8 cellular contexts compared by ENCODE assay signal in genomic region chr16:71564377-71564967, GRCh38. TPM values are rescaled to one million over a fixed set of nuclear protein-coding genes. Genes with fewer than 3 reads are reported as not detected.
DNase-seq lines count a peak whose midpoint lies in the region; FAIRE-seq and TF ChIP-seq lines count a peak whose summit lies in the region.

No MANE protein-coding gene starts in this region.

- TF ChIP-seq CTCF in Peyer's patch (IDR thresholded peaks at IDR 0.05) (no peak), epithelial cell of proximal tubule (conservative IDR thresholded peaks at IDR 0.05; ENCODE audit: low read depth, low read length) (no peak), osteocyte (IDR thresholded peaks at IDR 0.05) (no peak)

- no peak for FAIRE-seq in GM12891 (lab: Jason Lieb, UNC)

- POLR2A ChIA-PET in HEK293T (lab: Yijun Ruan, JAX): interaction anchor here (0.6 to 2.1 kb wide), 8 partner anchors 9 to 46 kb away, joined by 3 to 31 read pairs (median 4); partner anchors contain the start of gene CHST4

- H3K36me3 Mint-ChIP-seq in osteocyte (ENCODE audit: unreplicated experiment): no peaks in the 10 kb centered on the region

- H3K36me3 ChIP-seq in H7 (replicated peaks; ENCODE audit: control insufficient read depth, insufficient read depth, low read length) (no peaks in the 10 kb centered on the region), Peyer's patch (no peaks in the 10 kb centered on the region)

- CTCF ChIA-PET in HEK293T (lab: Yijun Ruan, JAX): interaction anchor here (0.8 to 2.1 kb wide), 7 partner anchors 9 to 46 kb away, joined by 3 to 30 read pairs (median 5); no protein-coding TSS in a partner anchor

- TF ChIP-seq POLR2A in GM12891 (IDR thresholded peaks at IDR 0.05; ENCODE audit: low read depth, low read length) (no peak), Peyer's patch (IDR thresholded peaks at IDR 0.05) (no peak)

- H3K27ac ChIP-seq in Peyer's patch: peak overlapping the region; percentile 74 to 88 (median 84)

- peak overlapping the region; percentile 89 for H3K27ac Mint-ChIP-seq in osteocyte (ENCODE audit: unreplicated experiment)

- H3K4me3 Mint-ChIP-seq in osteocyte (ENCODE audit: unreplicated experiment): peak overlapping the region; percentile 90

- peaks cover 13% of the 10 kb centered on the region for H3K9me3 Mint-ChIP-seq in osteocyte (ENCODE audit: unreplicated experiment)

- peaks cover 0 to 11% (median 2%) of the 10 kb centered on the region in 4 donors for H3K4me1 ChIP-seq in Peyer's patch

- DNase-seq in GM12891 (ENCODE audit: insufficient read length, low spot score): no peak
- DNase-seq in H7: no peak
- DNase-seq in Peyer's patch: peak in 1 of 3 donors; percentile 98
- DNase-seq in epithelial cell of proximal tubule (ENCODE audit: low read depth): peak; percentile 15
- no peak for DNase-seq in osteocyte (ENCODE audit: extremely low spot score, unreplicated experiment)
- no peak for DNase-seq in stimulated activated CD8-positive, alpha-beta memory T cell treated with anti-CD3 and anti-CD28 coated beads, Interleukin-4, amount 100 ng/mL, for 48 hours
- no peak for DNase-seq in HEK293T (ENCODE audit: extremely low spot score)
- DNase-seq in effector CD8-positive, alpha-beta T cell (lab: John Stamatoyannopoulos, UW): no peak

- H3K4me1 Mint-ChIP-seq in osteocyte (ENCODE audit: unreplicated experiment): peaks cover 9% of the 10 kb centered on the region

- peaks cover 40% of the 10 kb centered on the region for H3K27me3 Mint-ChIP-seq in osteocyte (ENCODE audit: unreplicated experiment)

- H3K9me3 ChIP-seq in Peyer's patch: peaks cover 0 to 3% (median 0%) of the 10 kb centered on the region in 4 donors

- H3K27me3 ChIP-seq in H7 (ENCODE audit: control insufficient read depth, insufficient read depth, low read length): no peaks in the 10 kb centered on the region; the same call in 1 of the 2 replicates
- no peaks in the 10 kb centered on the region for H3K27me3 ChIP-seq in Peyer's patch

- H3K4me3 ChIP-seq in H7 (ENCODE audit: insufficient read depth, low read depth, low read length): peak overlapping the region; percentile 45
- H3K4me3 ChIP-seq in Peyer's patch: peak overlapping the region; percentile 32 to 57 (median 50)
- H3K4me3 ChIP-seq in epithelial cell of proximal tubule (ENCODE audit: low read depth, low read length): peak overlapping the region; percentile 63

TF ChIP-seq in GM12891, 5 proteins besides CTCF, POLR2A, EP300 and RAD21:
- no peak for TF ChIP-seq TAF1 (IDR thresholded peaks at IDR 0.05; ENCODE audit: low read depth, low read length)
- TF ChIP-seq SPI1 (IDR thresholded peaks at IDR 0.05; ENCODE audit: low read depth, low read length): peak; percentile 85

TF ChIP-seq in HEK293T, 16 proteins besides CTCF, POLR2A, EP300 and RAD21:
- TF ChIP-seq ZNF384 (IDR thresholded peaks at IDR 0.05) (no peak), FOXK2 (IDR thresholded peaks at IDR 0.05) (no peak), BHLHE40 (IDR thresholded peaks at IDR 0.05; ENCODE audit: borderline replicate concordance) (no peak)

RNA-seq across cellular contexts. Expression of gene TAT, which starts 12.4 kb away (rescaled TPM):
- 0.01 TPM for polyA plus RNA-seq in GM12891 (2012; ENCODE audit: low read depth, missing spikeins)
- not detected in 2 replicates for total RNA-seq in H7 (2014; rRNA removed; shearing (Covaris generic))
- total RNA-seq in Peyer's patch (1 to 10 TPM in 3 of 4 donors, not detected in 1; 2.4 to 5.8 (median 3.1) TPM), epithelial cell of proximal tubule (not detected in 2 replicates), osteocyte (not detected in 2 replicates)

RNA-seq across cellular contexts. Expression of gene CHST4, which starts 38.2 kb away (rescaled TPM):
- 0.41 TPM for polyA plus RNA-seq in GM12891 (2012; ENCODE audit: low read depth, missing spikeins)
- total RNA-seq in H7 (2014; rRNA removed; shearing (Covaris generic)): 6.7 and 7.6 TPM in 2 replicates
- not detected for total RNA-seq in Peyer's patch
- 0.12 and 1.1 TPM in 2 replicates for total RNA-seq in epithelial cell of proximal tubule
- total RNA-seq in osteocyte: not detected in 2 replicates
